20 cellular contexts compared by ENCODE assay signal in the genomic region with DNA sequence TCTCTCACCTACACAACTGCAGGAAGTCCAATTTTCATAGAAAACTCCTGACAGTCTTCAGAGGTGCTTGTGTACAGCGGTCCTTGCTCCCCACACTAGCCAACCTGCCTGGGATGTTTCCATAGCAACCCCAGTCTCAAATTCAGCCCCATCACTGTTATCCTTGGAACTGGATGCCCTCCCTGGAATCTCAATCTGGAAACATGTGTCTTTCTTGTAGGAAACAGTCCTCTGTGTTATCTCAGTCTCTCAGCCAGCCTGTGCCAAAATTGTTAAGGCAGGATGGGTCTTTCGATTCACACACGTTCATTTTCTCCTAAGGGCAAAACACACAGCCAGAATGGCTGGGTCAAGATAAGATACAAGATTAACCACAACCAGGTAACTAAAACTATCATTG.
A peak's percentile ranks its signal among the peaks of the same experiment; 100 is the strongest.
DNase-seq lines count a peak whose midpoint lies in the region; ATAC-seq, FAIRE-seq and TF ChIP-seq lines count a peak whose summit lies in the region.
"Had no signal": no experiment of that assay in that cellular context is flagged by ENCODE, and none has a peak within 500 bp of the region (broad histone marks: within the 10 kb centered on the region; RNA-seq: fewer than 3 reads in every experiment).

No MANE protein-coding gene starts in this region.

- ATAC-seq in right cardiac atrium (peak; percentile 50 to 59), left ventricle myocardium superior (no peak), K562 (no peak), GM18861 (IDR thresholded peaks at IDR 0.05; ENCODE audit: unreplicated experiment) (no peak)

- in situ Hi-C loops in K562 (cut with MboI), result no loop called here

- BruUV-seq in K562 (replicated peaks; lab: Mats Ljungman, UMichigan), result no TSS peak

- no peak overlapping the region for H2AFZ ChIP-seq in K562 (ENCODE audit: low read depth, low read length)

- H4K20me1 ChIP-seq in K562 (replicated peaks; ENCODE audit: control insufficient read depth, insufficient read depth, low read length), result no peaks in the 10 kb centered on the region

- no peaks in the 10 kb centered on the region for H3K36me3 ChIP-seq in K562 (ENCODE audit: control insufficient read depth, insufficient read depth, low read length)
- H3K36me3 ChIP-seq: HAP-1 had no signal

- no peak overlapping the region for H3K27ac ChIP-seq in right cardiac atrium (ENCODE audit: low read length)
- H3K27ac ChIP-seq in K562 (ENCODE audit: extremely low read depth, low read depth, low read length), result no peak overlapping the region

- intact Hi-C loops in right cardiac atrium (cut with DNase I), result no loop called here
- intact Hi-C loops in left ventricle myocardium superior (cut with micrococcal nuclease), result no loop called here
- intact Hi-C loops in K562 (cut with micrococcal nuclease), result no loop called here

- no peak for TF ChIP-seq CTCF in K562 (IDR thresholded peaks at IDR 0.05 in 2 of 3, conservative IDR thresholded peaks at IDR 0.05 in 1 of 3; ENCODE audit: insufficient read depth in 2 of 3, low read depth in 1 of 3, low read length in 3 of 3)

- H3K9me3 ChIP-seq in right cardiac atrium (ENCODE audit: control insufficient read depth, low read length), result no peaks in the 10 kb centered on the region
- no peaks in the 10 kb centered on the region for H3K9me3 ChIP-seq in K562 (replicated peaks; ENCODE audit: control insufficient read depth, insufficient read depth, low read depth, low read length)
- H3K9me3 ChIP-seq: Caco-2, HAP-1 had no signal

- H3K27me3 ChIP-seq in right cardiac atrium (ENCODE audit: control insufficient read depth, insufficient read depth) (no peaks in the 10 kb centered on the region), K562 (ENCODE audit: control insufficient read depth in 2 of 2, insufficient read depth in 2 of 2, low read length in 2 of 2) (no peaks in the 10 kb centered on the region)

- no peaks in the 10 kb centered on the region for H3K9me1 ChIP-seq in K562 (ENCODE audit: control insufficient read depth, insufficient read depth, low read length)

- FAIRE-seq in K562 (lab: Jason Lieb, UNC), result no peak
- FAIRE-seq: G401.6, GM12892, GM19239, H54 had no signal

- TF ChIP-seq EP300 in K562 (IDR thresholded peaks at IDR 0.05; ENCODE audit: low read length), result no peak

- DNase-seq in right cardiac atrium, result no peak
- DNase-seq in left ventricle myocardium superior, result no peak
- peak; percentile 46 to 66 for DNase-seq in NCI-H524 (lab: John Stamatoyannopoulos, UW)
- DNase-seq in K562 (ENCODE audit: extremely low read depth in 1 of 4, low spot score in 3 of 4), result no peak
- DNase-seq in left kidney (ENCODE audit: low read depth, low spot score), result peak; percentile 54
- no peak for DNase-seq in kidney glomerular epithelial cell (lab: John Stamatoyannopoulos, UW)
- no peak for DNase-seq in stimulated activated naive CD4-positive, alpha-beta T cell (lab: John Stamatoyannopoulos, UW)
- DNase-seq: C1 segment of cervical spinal cord; Caco-2; CD4-positive, alpha-beta memory T cell; DMS153; DND-41; GOT3; HFFc6 had no signal

- POLR2A ChIA-PET in K562 (lab: Yijun Ruan, JAX), result no interaction called here

- no peak for TF ChIP-seq POLR2A in K562 (conservative IDR thresholded peaks at IDR 0.05)

- 39% methylated on average over 3 of the region's 3 CpGs for WGBS in right cardiac atrium
- 2% methylated on average over 3 of the region's 3 CpGs for WGBS in K562 (ENCODE audit: insufficient coverage, low coverage, missing lambda C conversion rate)

- CTCF ChIA-PET in K562 (lab: Yijun Ruan, JAX; ENCODE audit: low intra/inter-chr PET ratio), result no interaction called here

- H3K4me1 ChIP-seq in right cardiac atrium (ENCODE audit: control insufficient read depth, insufficient read depth, low read length) (peaks cover 6% of the 10 kb centered on the region), K562 (replicated peaks in 1 of 2; ENCODE audit: control insufficient read depth in 2 of 2, insufficient read depth in 2 of 2, low read length in 2 of 2) (no peaks in the 10 kb centered on the region)
- H3K4me1 ChIP-seq: Caco-2, HAP-1 had no signal

- H3K79me2 ChIP-seq in K562 (ENCODE audit: control insufficient read depth, insufficient read depth, low read length), result no peaks in the 10 kb centered on the region

- H3K4me3 ChIP-seq in right cardiac atrium (ENCODE audit: low read length) (no peak overlapping the region), K562 (no peak overlapping the region)
- H3K4me3 ChIP-seq: HAP-1 had no signal

- no peak for TF ChIP-seq RAD21 in K562 (CRISPR knock-in tag; conservative IDR thresholded peaks at IDR 0.05 in 1 of 2, IDR thresholded peaks at IDR 0.05 in 1 of 2)

- no peak overlapping the region for H3K9ac ChIP-seq in K562 (ENCODE audit: insufficient read depth in 1 of 2, low read depth in 2 of 2, low read length in 2 of 2)

- no peak overlapping the region for H3K4me2 ChIP-seq in K562 (ENCODE audit: insufficient read depth, low read length)

TF ChIP-seq in K562, 482 proteins besides CTCF, POLR2A, EP300 and RAD21:
- TF ChIP-seq, protein P1, sequence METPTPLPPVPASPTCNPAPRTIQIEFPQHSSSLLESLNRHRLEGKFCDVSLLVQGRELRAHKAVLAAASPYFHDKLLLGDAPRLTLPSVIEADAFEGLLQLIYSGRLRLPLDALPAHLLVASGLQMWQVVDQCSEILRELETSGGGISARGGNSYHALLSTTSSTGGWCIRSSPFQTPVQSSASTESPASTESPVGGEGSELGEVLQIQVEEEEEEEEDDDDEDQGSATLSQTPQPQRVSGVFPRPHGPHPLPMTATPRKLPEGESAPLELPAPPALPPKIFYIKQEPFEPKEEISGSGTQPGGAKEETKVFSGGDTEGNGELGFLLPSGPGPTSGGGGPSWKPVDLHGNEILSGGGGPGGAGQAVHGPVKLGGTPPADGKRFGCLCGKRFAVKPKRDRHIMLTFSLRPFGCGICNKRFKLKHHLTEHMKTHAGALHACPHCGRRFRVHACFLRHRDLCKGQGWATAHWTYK (CRISPR knock-in tag; IDR thresholded peaks at IDR 0.05), result no peak
- TF ChIP-seq MTF1 (CRISPR knock-in tag; IDR thresholded peaks at IDR 0.05; ENCODE audit: borderline replicate concordance), result no peak
- no peak for TF ChIP-seq CHCHD3 (CRISPR knock-in tag; IDR thresholded peaks at IDR 0.05)
- TF ChIP-seq RFX1 (IDR thresholded peaks at IDR 0.05), result peak; percentile 32
- no peak for TF ChIP-seq ZBTB1 (CRISPR knock-in tag; IDR thresholded peaks at IDR 0.05; ENCODE audit: borderline replicate concordance, low read depth)

Comparison
In these comparisons a context has a peak if more than half of its experiments do, and no peak if none do; other contexts are left out.
1. ATAC-seq: peak in right cardiac atrium (2 of 2); none in left ventricle myocardium superior (single experiment), K562 (single experiment) and GM18861 (single experiment).
2. DNase-seq: peak in NCI-H524 (2 of 2) and left kidney (single experiment); none in right cardiac atrium (0 of 3), left ventricle myocardium superior (single experiment), K562 (0 of 4), kidney glomerular epithelial cell (single experiment) and stimulated activated naive CD4-positive, alpha-beta T cell (0 of 6).